In the genomic region with DNA sequence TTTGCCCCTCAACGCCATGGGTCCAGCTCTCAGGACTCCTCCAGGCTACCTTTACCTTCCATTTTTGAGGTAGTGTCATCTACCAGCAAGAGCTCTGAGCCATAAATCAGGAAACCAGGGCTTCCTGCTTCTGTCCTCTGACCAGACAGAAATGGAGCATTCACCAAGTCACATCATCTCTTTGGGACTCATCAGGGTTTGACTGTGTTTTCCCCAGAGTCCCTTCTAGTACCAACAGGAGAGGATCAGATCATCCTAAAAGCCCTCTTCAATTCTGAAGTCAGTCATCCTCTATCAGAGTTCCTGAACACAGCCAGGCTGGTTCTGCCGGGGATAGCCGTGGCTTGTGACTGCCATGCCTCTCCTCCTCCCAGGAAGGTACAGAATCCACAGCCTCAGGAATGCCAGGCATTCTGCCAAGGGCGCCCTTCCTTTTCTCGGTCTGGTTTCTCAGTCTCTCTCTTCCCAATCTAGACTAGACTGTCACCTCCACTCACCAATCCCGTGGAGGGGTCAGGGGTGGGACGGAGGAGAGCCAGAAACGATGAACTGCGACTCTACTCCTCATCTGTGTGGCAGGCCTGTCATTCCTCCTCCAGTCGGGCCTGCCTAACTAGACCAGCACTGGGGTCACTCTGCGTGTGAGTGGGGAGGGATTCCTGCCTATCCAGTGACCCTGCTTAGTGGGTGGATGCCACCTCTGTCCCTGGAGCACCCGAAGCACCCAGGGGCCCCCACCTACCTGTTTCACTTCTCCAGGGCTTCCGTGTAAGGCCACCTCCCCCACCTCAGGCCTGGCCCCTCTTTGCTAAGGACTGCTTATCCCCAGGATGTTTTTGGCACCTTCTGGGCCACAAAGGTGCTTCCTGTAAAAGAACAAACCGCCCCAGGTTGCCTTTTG, we compare ENCODE assay signal across 8 cellular contexts. TPM values are rescaled to one million over a fixed set of nuclear protein-coding genes. Genes with fewer than 3 reads are reported as not detected.
DNase-seq lines count a peak whose midpoint lies in the region; ATAC-seq, FAIRE-seq and TF ChIP-seq lines count a peak whose summit lies in the region.

No MANE protein-coding gene starts in this region.

- TF ChIP-seq POLR2A in H1 (IDR thresholded peaks at IDR 0.05; ENCODE audit: control extremely low read depth in 1 of 2, low read depth in 2 of 2, low read length in 2 of 2), result no peak

- TF ChIP-seq RAD21 in H1 (IDR thresholded peaks at IDR 0.05 in 1 of 2, conservative IDR thresholded peaks at IDR 0.05 in 1 of 2; ENCODE audit: low read depth in 2 of 2, low read length in 2 of 2), result no peak

- no peaks in the 10 kb centered on the region for H3K9me3 Mint-ChIP-seq in Caco-2 (ENCODE audit: unreplicated experiment)
- no peaks in the 10 kb centered on the region for H3K9me3 Mint-ChIP-seq in natural killer cell treated with Interleukin-12 subunit alpha and Interleukin-12 subunit beta and Interleukin-15 and Interleukin-18, amount 100 ng/mL, for 72 hours

- POLR2A ChIA-PET in Caco-2 (lab: Charles Lee), result interaction anchor here (1.1 to 4.4 kb wide), 3 partner anchors 9 to 594 kb away, joined by 4 to 43 read pairs (median 5); no protein-coding TSS in a partner anchor
- POLR2A ChIA-PET in H1 (lab: Charles Lee; ENCODE audit: partially characterized antibody), result interaction anchor here (0.9 to 2.9 kb wide), 5 partner anchors 16 to 454 kb away, joined by 3 to 12 read pairs (median 4); partner anchors contain the start of gene CCNL1

- FAIRE-seq in H1 (lab: Jason Lieb, UNC), result no peak

- H2BK20ac ChIP-seq in H1 (ENCODE audit: low read length), result 0 out of 2 replicates have a peak overlapping the region, but pooled peaks have one; percentile 40

- CTCF ChIA-PET in Caco-2 (lab: Charles Lee) (interaction anchor here (1.2 to 3.8 kb wide), 2 partner anchors 40 to 594 kb away, joined by 3 to 26 read pairs; no protein-coding TSS in a partner anchor), H1 (lab: Charles Lee; ENCODE audit: partially characterized antibody) (interaction anchor here (0.9 to 56.4 kb wide), 6 partner anchors 0 to 856 kb away, joined by 3 to 1014 read pairs (median 4); no protein-coding TSS in a partner anchor)

- no peak overlapping the region for H3K23ac ChIP-seq in H1 (ENCODE audit: insufficient read length)

- 0 out of 2 replicates have a peak overlapping the region, but pooled peaks have one; percentile 25 for H3K18ac ChIP-seq in H1 (ENCODE audit: extremely low read depth, low read length)

- peak overlapping the region; percentile 84 for H2BK12ac ChIP-seq in H1 (ENCODE audit: low read depth, low read length)

- H2AFZ ChIP-seq in H1 (ENCODE audit: low read length), result no peak overlapping the region

- H3K36me3 ChIP-seq in Caco-2 (ENCODE audit: control insufficient read depth, insufficient read depth, low read length), result no peaks in the 10 kb centered on the region
- no peaks in the 10 kb centered on the region for H3K36me3 ChIP-seq in H1 (ENCODE audit: control insufficient read depth in 2 of 4, insufficient read depth in 4 of 4, low read length in 3 of 4)

- no peak overlapping the region for H2BK120ac ChIP-seq in H1 (replicated peaks; ENCODE audit: low read depth, low read length)

- no peak overlapping the region for H3K14ac ChIP-seq in H1 (ENCODE audit: insufficient read length)

- H3K56ac ChIP-seq in H1 (replicated peaks; ENCODE audit: insufficient read length, low read depth, low read length), result no peak overlapping the region

- WGBS in H1 (ENCODE audit: extremely low coverage in 1 of 2, insufficient coverage in 1 of 2, insufficient read length in 1 of 2, insufficient replicate concordance in 2 of 2, low coverage in 1 of 2, low lambda C conversion rate in 2 of 2, missing lambda C conversion rate in 1 of 2), 2 experiments, result 83% methylated on average over 14 of the region's 14 CpGs; no CpG with 5 or more reads in 1 of the 2 experiments

- no peaks in the 10 kb centered on the region for H3K27me3 Mint-ChIP-seq in Caco-2 (ENCODE audit: insufficient read depth, unreplicated experiment)
- no peaks in the 10 kb centered on the region for H3K27me3 Mint-ChIP-seq in natural killer cell treated with Interleukin-12 subunit alpha and Interleukin-12 subunit beta and Interleukin-15 and Interleukin-18, amount 100 ng/mL, for 72 hours

- 0 out of 7 replicates have a peak overlapping the region, but pooled peaks of 1 of the 4 experiments have one; percentile 6 for H3K9ac ChIP-seq in H1 (replicated peaks in 1 of 4; ENCODE audit: extremely low read depth in 1 of 4, low read depth in 3 of 4, low read length in 3 of 4)

- intact Hi-C loops in Caco-2 (cut with micrococcal nuclease; ENCODE audit: unreplicated experiment), result no loop called here

- H3K4me1 Mint-ChIP-seq in Caco-2 (ENCODE audit: low read depth, unreplicated experiment), result peaks cover 49% of the 10 kb centered on the region
- peaks cover 52 to 65% of the 10 kb centered on the region in 2 donors for H3K4me1 Mint-ChIP-seq in natural killer cell treated with Interleukin-12 subunit alpha and Interleukin-12 subunit beta and Interleukin-15 and Interleukin-18, amount 100 ng/mL, for 72 hours (ENCODE audit: low read depth in 2 of 2)

- H3K9me3 ChIP-seq in Caco-2 (no peaks in the 10 kb centered on the region), H1 (ENCODE audit: insufficient read depth in 2 of 2, low read depth in 1 of 2, low read length in 1 of 2) (no peaks in the 10 kb centered on the region)

- H3K27ac ChIP-seq in H1 (ENCODE audit: low read depth, low read length), result no peak overlapping the region

- H2AK5ac ChIP-seq in H1 (ENCODE audit: low read depth, low read length), result no peak overlapping the region

- no peaks in the 10 kb centered on the region for H3K79me1 ChIP-seq in H1 (ENCODE audit: low read depth, low read length)

- H2BK5ac ChIP-seq in H1 (ENCODE audit: low read depth, low read length), result peak overlapping the region; percentile 63; the same call in 1 of the 2 replicates

- no peaks in the 10 kb centered on the region for H3K79me2 ChIP-seq in H1 (ENCODE audit: control insufficient read depth in 1 of 2, insufficient read depth in 2 of 2, low read length in 2 of 2)

- TF ChIP-seq EP300 in H1 (IDR thresholded peaks at IDR 0.05; ENCODE audit: borderline replicate concordance in 1 of 2, low read depth in 2 of 2, low read length in 2 of 2), result no peak

- TSS peak; percentile 55 for BruUV-seq in Caco-2 (replicated peaks; lab: Mats Ljungman, UMichigan)

- peak overlapping the region; percentile 8 for H3K4me3 Mint-ChIP-seq in Caco-2 (ENCODE audit: unreplicated experiment)
- H3K4me3 Mint-ChIP-seq in natural killer cell treated with Interleukin-12 subunit alpha and Interleukin-12 subunit beta and Interleukin-15 and Interleukin-18, amount 100 ng/mL, for 72 hours, result peak overlapping the region; percentile 54

- H3K27me3 ChIP-seq in Caco-2 (replicated peaks; ENCODE audit: control insufficient read depth, insufficient read depth, low read length) (no peaks in the 10 kb centered on the region), H1 (replicated peaks in 1 of 4; ENCODE audit: control insufficient read depth in 3 of 4, extremely low read depth in 1 of 4, insufficient read depth in 3 of 4, low read length in 3 of 4) (no peaks in the 10 kb centered on the region; a peak in 2 of 7 replicates)

- DNase-seq in Caco-2 (no peak), T-helper 22 cell (ENCODE audit: low read depth) (peak; percentile 13), H1 (ENCODE audit: low read depth in 1 of 2, low spot score in 2 of 2) (no peak), G401 (ENCODE audit: low spot score) (no peak)
- DNase-seq in natural killer cell treated with Interleukin-12 subunit alpha and Interleukin-12 subunit beta and Interleukin-15 and Interleukin-18, amount 100 ng/mL, for 72 hours (ENCODE audit: low spot score), result no peak

- peak overlapping the region; percentile 95 for H3K27ac Mint-ChIP-seq in Caco-2 (ENCODE audit: unreplicated experiment)
- peak overlapping the region; percentile 79 to 90 for H3K27ac Mint-ChIP-seq in natural killer cell treated with Interleukin-12 subunit alpha and Interleukin-12 subunit beta and Interleukin-15 and Interleukin-18, amount 100 ng/mL, for 72 hours

- peak overlapping the region; percentile 37; the same call in 1 of the 2 replicates for H2BK15ac ChIP-seq in H1 (ENCODE audit: low read length)

- no peak overlapping the region for H4K8ac ChIP-seq in H1 (ENCODE audit: extremely low read depth, insufficient read depth, low read length)

- H3K4me3 ChIP-seq in Caco-2 (ENCODE audit: low read depth, low read length) (no peak overlapping the region), H1 (ENCODE audit: extremely low read depth in 1 of 4, insufficient read depth in 2 of 4, low read depth in 3 of 4, low read length in 4 of 4) (no peak overlapping the region)

- no peaks in the 10 kb centered on the region for H4K20me1 ChIP-seq in H1 (replicated peaks in 1 of 2; ENCODE audit: control insufficient read depth in 1 of 2, insufficient read depth in 2 of 2, low read length in 2 of 2)

- 0 out of 4 replicates have a peak overlapping the region, but pooled peaks of 1 of the 2 experiments have one; percentile 24 for H3K4me2 ChIP-seq in H1 (ENCODE audit: insufficient read depth in 1 of 2, low read depth in 2 of 2, low read length in 2 of 2)

- H3K4me1 ChIP-seq in Caco-2 (peaks cover 72% of the 10 kb centered on the region), H1 (replicated peaks in 1 of 4; ENCODE audit: control insufficient read depth in 3 of 4, insufficient read depth in 4 of 4, low read length in 3 of 4) (peaks cover 5 to 15% (median 9%) of the 10 kb centered on the region in 4 experiments; a peak in 6 of 7 replicates)

- in situ Hi-C loops in G401 (cut with HindIII; ENCODE audit: low sequenced_read_pairs), result no loop called here

- H3K23me2 ChIP-seq in H1 (ENCODE audit: low read depth, low read length), result no peaks in the 10 kb centered on the region; the same call in 1 of the 2 replicates

- H3K36me3 Mint-ChIP-seq in Caco-2 (ENCODE audit: insufficient read depth, unreplicated experiment), result peaks cover 6% of the 10 kb centered on the region
- no peaks in the 10 kb centered on the region for H3K36me3 Mint-ChIP-seq in natural killer cell treated with Interleukin-12 subunit alpha and Interleukin-12 subunit beta and Interleukin-15 and Interleukin-18, amount 100 ng/mL, for 72 hours

- no peak for TF ChIP-seq CTCF in Caco-2 (IDR thresholded peaks at IDR 0.05; ENCODE audit: insufficient read depth in 1 of 2, low read depth in 1 of 2, low read length in 1 of 2, severe bottlenecking in 1 of 2, unreplicated experiment in 1 of 2)
- TF ChIP-seq CTCF in H1 (IDR thresholded peaks at IDR 0.05; ENCODE audit: control extremely low read depth in 1 of 3, insufficient read depth in 1 of 3, low read depth in 1 of 3, low read length in 3 of 3), result no peak

- ATAC-seq in HG02610 (IDR thresholded peaks at IDR 0.05; ENCODE audit: unreplicated experiment), result peak; percentile 28
- peak in 1 of 2 donors; percentile 55 for ATAC-seq in natural killer cell treated with Interleukin-12 subunit alpha and Interleukin-12 subunit beta and Interleukin-15 and Interleukin-18, amount 100 ng/mL, for 72 hours
- ATAC-seq in HG03520 (IDR thresholded peaks at IDR 0.05; ENCODE audit: unreplicated experiment), result no peak
- no peak for ATAC-seq in HG03469 (IDR thresholded peaks at IDR 0.05; ENCODE audit: unreplicated experiment)

- H3K4ac ChIP-seq in H1 (replicated peaks; ENCODE audit: insufficient read length, low read depth, low read length), result no peak overlapping the region

- H4K91ac ChIP-seq in H1 (replicated peaks; ENCODE audit: insufficient read length, low read length), result peak overlapping the region; percentile 36

- H4K5ac ChIP-seq in H1 (ENCODE audit: insufficient read length, low read depth, low read length), result no peak overlapping the region

RNA-seq across cellular contexts. Expression of gene CCNL1, which starts 30.9 kb away (rescaled TPM):
- 108 and 114 TPM in 2 replicates for total RNA-seq in Caco-2 (2022)
- 61.2 and 68.6 TPM in 2 replicates for total RNA-seq in H1 (2021; fragmentation: NEBNext Ultra II Directional; extraction: Animal tissue kit (Norgen Biotek cat#: 25700))
- 64.5 and 87.6 TPM in 2 replicates for polyA plus RNA-seq in H1 (2011; rRNA removed)
- 68.4 TPM for polyA plus RNA-seq in H1 (2011; cell fraction: cytosol; rRNA removed)
- polyA plus RNA-seq in H1 (2011; cell fraction: nucleus; rRNA removed), result 330 TPM
- 40.6 to 54.1 TPM (median 46.0 TPM) in 4 replicates for polyA plus RNA-seq in H1 (2012, experiment 1 of 2)
- polyA plus RNA-seq in H1 (2012, experiment 2 of 2), result 3.7 TPM
- polyA plus RNA-seq in H1 (2013, experiment 1 of 2), result 82.9 TPM
- polyA plus RNA-seq in H1 (2013, experiment 2 of 2), result 66.2 TPM
- 76.1 and 90.5 TPM in 2 replicates for polyA minus RNA-seq in H1 (2011; rRNA and poly(A)+ RNA removed)
- polyA minus RNA-seq in H1 (2011; cell fraction: cytosol; rRNA and poly(A)+ RNA removed), result 78.8 TPM
- polyA minus RNA-seq in H1 (2011; cell fraction: nucleus; rRNA and poly(A)+ RNA removed), result 499 TPM
- total RNA-seq in natural killer cell treated with Interleukin-12 subunit alpha and Interleukin-12 subunit beta and Interleukin-15 and Interleukin-18, amount 100 ng/mL, for 72 hours, result 100 to 1,000 TPM; 303 to 324 TPM
- total RNA-seq in G401 (2014; rRNA removed; shearing (Covaris generic)), result 55.3 and 87.5 TPM in 2 replicates
